20 cellular contexts compared by ENCODE assay signal in the genomic region with DNA sequence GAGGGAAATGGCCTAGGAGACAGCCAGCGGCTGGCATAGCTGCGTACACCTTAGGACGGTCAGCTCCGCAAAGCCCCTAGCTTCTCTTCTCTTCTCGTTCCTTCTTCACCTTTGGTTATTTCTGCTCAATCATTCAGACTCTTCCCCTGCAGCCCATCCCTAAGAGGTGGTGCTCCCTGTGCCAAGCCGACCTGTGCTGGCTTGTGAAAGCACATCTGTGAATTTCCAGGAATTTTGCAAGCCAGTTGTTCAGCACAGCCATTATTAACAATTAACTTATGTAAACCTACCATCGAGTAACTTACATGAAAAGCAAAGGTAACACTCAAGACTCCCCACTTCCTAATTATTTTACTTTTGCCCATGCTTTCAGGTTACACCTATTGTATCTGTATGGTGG. TPM values are rescaled to one million over a fixed set of nuclear protein-coding genes. Genes with fewer than 3 reads are reported as not detected.
DNase-seq lines count a peak whose midpoint lies in the region; ATAC-seq and TF ChIP-seq lines count a peak whose summit lies in the region.
"Had no signal": no experiment of that assay in that cellular context is flagged by ENCODE, and none has a peak within 500 bp of the region (broad histone marks: within the 10 kb centered on the region; RNA-seq: fewer than 3 reads in every experiment).

No MANE protein-coding gene starts in this region.

- no peak for ATAC-seq in activated T-cell treated with anti-CD3 and anti-CD28 coated beads, Interleukin-2, amount 50 U/mL, for 4 hours
- ATAC-seq in foreskin keratinocyte (peak; percentile 7), GM18519 (IDR thresholded peaks at IDR 0.05; ENCODE audit: low FRiP score, unreplicated experiment) (no peak)
- ATAC-seq: SK-N-SH treated with all-trans-retinoic acid at 6 μM for 48 hours had no signal

- no peaks in the 10 kb centered on the region for H3K9me3 Mint-ChIP-seq in activated T-cell treated with anti-CD3 and anti-CD28 coated beads, Interleukin-2, amount 50 U/mL, for 4 hours
- no peaks in the 10 kb centered on the region for H3K9me3 Mint-ChIP-seq in activated T-helper 1 cell treated with anti-CD3 and anti-CD28 coated beads, Interleukin-12 subunit alpha, Interleukin-12 subunit beta, Interleukin-2, Interleukin-4 antibody, amounts not matched to agents 30 ng/mL and 10 ng/mL and 1 ng/mL, durations not matched to agents 14 hours and 24 hours and 36 hours

- H3K4me1 ChIP-seq in foreskin keratinocyte (peaks cover 11% of the 10 kb centered on the region), stomach (peaks cover 21 to 39% (median 30%) of the 10 kb centered on the region in 4 donors)

- DNase-seq in activated T-cell treated with anti-CD3 and anti-CD28 coated beads, Interleukin-2, amount 50 U/mL, for 4 hours: no peak
- DNase-seq in activated T-cell treated with anti-CD3 and anti-CD28 coated beads, Interleukin-2, amount 50 U/mL, for 48 hours: no peak
- DNase-seq in activated T-helper 1 cell treated with anti-CD3 and anti-CD28 coated beads, Interleukin-12 subunit alpha, Interleukin-12 subunit beta, Interleukin-2, Interleukin-4 antibody, amounts not matched to agents 30 ng/mL and 10 ng/mL and 1 ng/mL, durations not matched to agents 14 hours and 24 hours and 36 hours (ENCODE audit: low spot score): no peak
- DNase-seq in foreskin keratinocyte (peak in 1 of 2 donors; percentile 70), stomach (no peak), germinal center (ENCODE audit: low spot score) (no peak)
- DNase-seq: ACHN; amniotic stem cell; GDM1; HCEC 1CT; MG63; NCI-H2029; NCI-H526 treated with DMSO at 0.1 percent for 48 hours; ovary; small intestine; stimulated activated naive CD4-positive, alpha-beta T cell treated with Interleukin-2 at 50 U/mL for 16 hours; WERI-Rb-1 had no signal

- H3K4me3 ChIP-seq in skin epidermis (peak overlapping the region in 1 of 7 experiments; percentile 13), stomach (no peak overlapping the region)
- H3K4me3 ChIP-seq: MG63 had no signal

- no peaks in the 10 kb centered on the region for H3K27me3 Mint-ChIP-seq in activated T-cell treated with anti-CD3 and anti-CD28 coated beads, Interleukin-2, amount 50 U/mL, for 4 hours (ENCODE audit: low read depth)
- H3K27me3 Mint-ChIP-seq in activated T-helper 1 cell treated with anti-CD3 and anti-CD28 coated beads, Interleukin-12 subunit alpha, Interleukin-12 subunit beta, Interleukin-2, Interleukin-4 antibody, amounts not matched to agents 30 ng/mL and 10 ng/mL and 1 ng/mL, durations not matched to agents 14 hours and 24 hours and 36 hours (ENCODE audit: insufficient read depth): no peaks in the 10 kb centered on the region

- no peaks in the 10 kb centered on the region for H3K27me3 ChIP-seq in foreskin keratinocyte
- peaks cover 0 to 7% (median 0%) of the 10 kb centered on the region in 3 donors for H3K27me3 ChIP-seq in stomach
- H3K27me3 ChIP-seq: MG63, ovary had no signal

- TF ChIP-seq CTCF in foreskin keratinocyte (conservative IDR thresholded peaks at IDR 0.05) (no peak), stomach (IDR thresholded peaks at IDR 0.05) (no peak)

- no peak for TF ChIP-seq POLR2A in stomach (IDR thresholded peaks at IDR 0.05)

- intact Hi-C loops in activated T-helper 1 cell treated with anti-CD3 and anti-CD28 coated beads, Interleukin-12 subunit alpha, Interleukin-12 subunit beta, Interleukin-2, Interleukin-4 antibody, amounts not matched to agents 30 ng/mL and 10 ng/mL and 1 ng/mL, durations not matched to agents 14 hours and 24 hours and 36 hours (cut with micrococcal nuclease): loop anchor here (5.0 kb wide), 1 partner anchor 363 kb away; no protein-coding TSS in a partner anchor
- intact Hi-C loops in stomach (cut with DNase I; ENCODE audit: low total_unique reads): no loop called here

- peaks cover 17% of the 10 kb centered on the region for H3K36me3 Mint-ChIP-seq in activated T-cell treated with anti-CD3 and anti-CD28 coated beads, Interleukin-2, amount 50 U/mL, for 4 hours (ENCODE audit: insufficient read depth)
- H3K36me3 Mint-ChIP-seq in activated T-helper 1 cell treated with anti-CD3 and anti-CD28 coated beads, Interleukin-12 subunit alpha, Interleukin-12 subunit beta, Interleukin-2, Interleukin-4 antibody, amounts not matched to agents 30 ng/mL and 10 ng/mL and 1 ng/mL, durations not matched to agents 14 hours and 24 hours and 36 hours (ENCODE audit: low read depth): peaks cover 33% of the 10 kb centered on the region

- no peak for TF ChIP-seq EP300 in stomach (IDR thresholded peaks at IDR 0.05)

- no peak overlapping the region for H3K27ac ChIP-seq in foreskin keratinocyte
- H3K27ac ChIP-seq in skin epidermis: peak overlapping the region in 15 of 21 experiments; percentile 41 to 84 (median 71)
- peak overlapping the region in 1 of 5 donors; percentile 55 for H3K27ac ChIP-seq in stomach
- H3K27ac ChIP-seq: ovary, WERI-Rb-1 had no signal

- 72 to 84% (median 83%) methylated on average over 7 of the region's 7 CpGs for WGBS in stomach, 5 donors

- H3K4me3 Mint-ChIP-seq in activated T-cell treated with anti-CD3 and anti-CD28 coated beads, Interleukin-2, amount 50 U/mL, for 4 hours: peak overlapping the region; percentile 62
- peak overlapping the region; percentile 62 for H3K4me3 Mint-ChIP-seq in activated T-helper 1 cell treated with anti-CD3 and anti-CD28 coated beads, Interleukin-12 subunit alpha, Interleukin-12 subunit beta, Interleukin-2, Interleukin-4 antibody, amounts not matched to agents 30 ng/mL and 10 ng/mL and 1 ng/mL, durations not matched to agents 14 hours and 24 hours and 36 hours

- peaks cover 53% of the 10 kb centered on the region for H3K4me1 Mint-ChIP-seq in activated T-cell treated with anti-CD3 and anti-CD28 coated beads, Interleukin-2, amount 50 U/mL, for 4 hours (ENCODE audit: low read depth)
- H3K4me1 Mint-ChIP-seq in activated T-helper 1 cell treated with anti-CD3 and anti-CD28 coated beads, Interleukin-12 subunit alpha, Interleukin-12 subunit beta, Interleukin-2, Interleukin-4 antibody, amounts not matched to agents 30 ng/mL and 10 ng/mL and 1 ng/mL, durations not matched to agents 14 hours and 24 hours and 36 hours (ENCODE audit: low read depth): peaks cover 62% of the 10 kb centered on the region

- no peaks in the 10 kb centered on the region for H3K36me3 ChIP-seq in stomach
- H3K36me3 ChIP-seq: MG63, ovary had no signal

- peak overlapping the region; percentile 47 for H3K27ac Mint-ChIP-seq in activated T-helper 1 cell treated with anti-CD3 and anti-CD28 coated beads, Interleukin-12 subunit alpha, Interleukin-12 subunit beta, Interleukin-2, Interleukin-4 antibody, amounts not matched to agents 30 ng/mL and 10 ng/mL and 1 ng/mL, durations not matched to agents 14 hours and 24 hours and 36 hours

- H3K9me3 ChIP-seq in stomach: no peaks in the 10 kb centered on the region
- H3K9me3 ChIP-seq: MG63, ovary had no signal

RNA-seq across cellular contexts. Expression of a gene that starts 20.9 kb away (rescaled TPM):
- total RNA-seq in activated T-cell treated with anti-CD3 and anti-CD28 coated beads, Interleukin-2, amount 50 U/mL, for 4 hours: 1 to 10 TPM; 4.1 to 6.1 (median 6.0) TPM
- 4.5 and 5.4 TPM in 2 replicates for total RNA-seq in activated T-helper 1 cell treated with anti-CD3 and anti-CD28 coated beads, Interleukin-12 subunit alpha, Interleukin-12 subunit beta, Interleukin-2, Interleukin-4 antibody, amounts not matched to agents 30 ng/mL and 10 ng/mL and 1 ng/mL, durations not matched to agents 14 hours and 24 hours and 36 hours
- total RNA-seq in foreskin keratinocyte (0.95 and 2.5 TPM in 2 replicates), stomach (10 to 100 TPM in 2 of 5 donors, 1 to 10 TPM in 1, not detected in 2; 4.0 to 19.3 (median 11.0) TPM)
- polyA plus RNA-seq in foreskin keratinocyte (0.70 and 2.0 TPM in 2 replicates), stomach (10 to 100 TPM in 1 of 3 donors, 1 to 10 TPM in 2; 1.9 to 10.9 (median 7.2) TPM)
